Comparison of ENCODE assay signal across 17 cellular contexts in genomic region chr5:4661326-4661725, GRCh38.
DNase-seq lines count a peak whose midpoint lies in the region; ATAC-seq and TF ChIP-seq lines count a peak whose summit lies in the region.
"Had no signal": no experiment of that assay in that cellular context is flagged by ENCODE, and none has a peak within 500 bp of the region (broad histone marks: within the 10 kb centered on the region; RNA-seq: fewer than 3 reads in every experiment).

No MANE protein-coding gene starts in this region.

- DNase-seq in D341Med (ENCODE audit: low spot score), result peak; percentile 56
- peak; percentile 90 for DNase-seq in NCI-H128 (lab: John Stamatoyannopoulos, UW; ENCODE audit: unreplicated experiment)
- peak; percentile 58 for DNase-seq in NCI-H2107 treated with DMSO at 0.1 percent for 48 hours (lab: John Stamatoyannopoulos, UW; ENCODE audit: unreplicated experiment)
- DNase-seq in endodermal cell, result no peak
- no peak for DNase-seq in CD8-positive, alpha-beta memory T cell
- no peak for DNase-seq in NK-92 treated with Interleukin-12 subunit alpha and Interleukin-12 subunit beta, amount 100 ng/mL, for 24 hours (lab: John Stamatoyannopoulos, UW)
- no peak for DNase-seq in SJCRH30
- DNase-seq: Calu3; CD4-positive, alpha-beta T cell; DMS79 treated with DMSO at 0.1 percent for 48 hours; NCI-H1092 treated with DMSO at 0.1 percent for 48 hours; NCI-H2029 treated with DMSO at 0.1 percent for 48 hours; NCI-H345; NCI-H524 treated with DMSO at 0.1 percent for 48 hours; SHP77 treated with DMSO at 0.1 percent for 48 hours had no signal

- 92 to 94% methylated on average over 6 to 8 of the region's 8 CpGs for WGBS in endodermal cell (ENCODE audit: insufficient coverage in 1 of 2, insufficient read length in 1 of 2), 2 experiments

- peaks cover 7% of the 10 kb centered on the region for H3K9me3 Mint-ChIP-seq in endodermal cell
- peaks cover 3 to 26% (median 14%) of the 10 kb centered on the region in 5 donors for H3K9me3 Mint-ChIP-seq in CD8-positive, alpha-beta memory T cell

- no peaks in the 10 kb centered on the region for H3K9me3 ChIP-seq in endodermal cell (ENCODE audit: control insufficient read depth, low read length)
- H3K9me3 ChIP-seq in CD8-positive, alpha-beta memory T cell (ENCODE audit: low read length), result no peaks in the 10 kb centered on the region
- no peaks in the 10 kb centered on the region for H3K9me3 ChIP-seq in SJCRH30 (replicated peaks)

- no peak overlapping the region for H3K27ac Mint-ChIP-seq in endodermal cell
- no peak overlapping the region for H3K27ac Mint-ChIP-seq in CD8-positive, alpha-beta memory T cell
- H3K27ac Mint-ChIP-seq: CD4-positive, alpha-beta T cell; T-helper 1 cell treated with Interleukin-12 subunit alpha and Interleukin-12 subunit beta and Interleukin-4 antibody, amounts not matched to agents 30 μg/mL and 1 μg/mL, for 36 hours had no signal

- H3K27ac ChIP-seq in endodermal cell (ENCODE audit: low read depth, low read length) (peak overlapping the region; percentile 95), SJCRH30 (no peak overlapping the region)
- no peak overlapping the region for H3K27ac ChIP-seq in CD8-positive, alpha-beta memory T cell (ENCODE audit: low read depth, low read length)

- no peak overlapping the region for H3K4me3 Mint-ChIP-seq in endodermal cell
- no peak overlapping the region for H3K4me3 Mint-ChIP-seq in CD8-positive, alpha-beta memory T cell
- H3K4me3 Mint-ChIP-seq: CD4-positive, alpha-beta T cell; T-helper 1 cell treated with Interleukin-12 subunit alpha and Interleukin-12 subunit beta and Interleukin-4 antibody, amounts not matched to agents 30 μg/mL and 1 μg/mL, for 36 hours had no signal

- POLR2A ChIA-PET in CD8-positive, alpha-beta memory T cell (lab: Charles Lee), result no interaction called here

- H3K4me3 ChIP-seq in endodermal cell (ENCODE audit: low read length) (no peak overlapping the region), SJCRH30 (no peak overlapping the region)
- no peak overlapping the region for H3K4me3 ChIP-seq in CD8-positive, alpha-beta memory T cell (ENCODE audit: low read length)

- H3K4me1 ChIP-seq in endodermal cell (ENCODE audit: control insufficient read depth, insufficient read depth, low read length) (no peaks in the 10 kb centered on the region), SJCRH30 (no peaks in the 10 kb centered on the region)
- no peaks in the 10 kb centered on the region for H3K4me1 ChIP-seq in CD8-positive, alpha-beta memory T cell (ENCODE audit: insufficient read depth, low read length)

- no peak overlapping the region for H3K9ac ChIP-seq in endodermal cell (ENCODE audit: extremely low read depth, low read length, poor library complexity, severe bottlenecking)

- H3K27me3 ChIP-seq in endodermal cell (ENCODE audit: control insufficient read depth, insufficient read depth, low read length, poor library complexity, severe bottlenecking) (no peaks in the 10 kb centered on the region), SJCRH30 (no peaks in the 10 kb centered on the region)
- no peaks in the 10 kb centered on the region for H3K27me3 ChIP-seq in CD8-positive, alpha-beta memory T cell (ENCODE audit: insufficient read depth, low read length, poor library complexity, severe bottlenecking)

- H3K36me3 Mint-ChIP-seq in endodermal cell (ENCODE audit: low read depth), result no peaks in the 10 kb centered on the region
- no peaks in the 10 kb centered on the region for H3K36me3 Mint-ChIP-seq in CD8-positive, alpha-beta memory T cell

- H3K36me3 ChIP-seq in endodermal cell (ENCODE audit: control insufficient read depth, insufficient read depth, low read length), result no peaks in the 10 kb centered on the region
- no peaks in the 10 kb centered on the region for H3K36me3 ChIP-seq in CD8-positive, alpha-beta memory T cell (ENCODE audit: insufficient read depth, low read length)
- H3K36me3 ChIP-seq in SJCRH30, result no peaks in the 10 kb centered on the region

- CTCF ChIA-PET in CD8-positive, alpha-beta memory T cell (lab: Charles Lee), result no interaction called here

- H3K4me1 Mint-ChIP-seq in endodermal cell, result no peaks in the 10 kb centered on the region
- H3K4me1 Mint-ChIP-seq in CD8-positive, alpha-beta memory T cell, result peaks cover 0 to 4% (median 0%) of the 10 kb centered on the region in 3 donors

- TF ChIP-seq CTCF in endodermal cell (conservative IDR thresholded peaks at IDR 0.05), result no peak

- H3K27me3 Mint-ChIP-seq in endodermal cell (ENCODE audit: insufficient read depth), result no peaks in the 10 kb centered on the region
- no peaks in the 10 kb centered on the region for H3K27me3 Mint-ChIP-seq in CD8-positive, alpha-beta memory T cell
- H3K27me3 Mint-ChIP-seq: CD4-positive, alpha-beta T cell had no signal

- ATAC-seq in HG03571 (IDR thresholded peaks at IDR 0.05; ENCODE audit: unreplicated experiment), result no peak

Comparison
In these comparisons a context has a peak if more than half of its experiments do, and no peak if none do; other contexts are left out.
1. DNase-seq: peak in D341Med (single experiment), NCI-H128 (single experiment) and NCI-H2107 treated with DMSO at 0.1 percent for 48 hours (single experiment); none in endodermal cell (single experiment), CD8-positive, alpha-beta memory T cell (0 of 5), NK-92 treated with Interleukin-12 subunit alpha and Interleukin-12 subunit beta, amount 100 ng/mL, for 24 hours (single experiment) and SJCRH30 (0 of 2).